In the genomic region with DNA sequence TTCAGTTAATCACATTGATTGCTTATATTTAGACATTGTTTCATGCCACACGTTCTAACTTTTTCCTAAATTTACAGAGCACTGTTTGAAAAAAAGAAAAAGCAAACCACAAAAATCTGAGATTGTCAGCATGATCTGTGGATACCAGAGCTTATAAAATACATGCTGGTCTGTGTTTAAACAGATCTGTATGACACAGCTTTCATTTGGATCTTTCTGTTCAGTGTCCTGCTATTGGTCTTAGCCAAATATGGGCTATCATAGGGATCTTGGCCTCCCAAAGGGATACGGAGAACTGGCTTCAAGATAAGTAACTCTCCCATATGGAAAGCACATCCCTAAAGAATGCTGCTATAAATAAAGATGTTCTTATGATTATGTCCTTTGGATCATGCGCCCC, we compare ENCODE assay signal across 18 cellular contexts. TPM values are rescaled to one million over a fixed set of nuclear protein-coding genes. Genes with fewer than 3 reads are reported as not detected.
"Had no signal": no experiment of that assay in that cellular context is flagged by ENCODE, and none has a peak within 500 bp of the region (broad histone marks: within the 10 kb centered on the region; RNA-seq: fewer than 3 reads in every experiment).

No MANE protein-coding gene starts in this region.

- H3K27me3 ChIP-seq: gastrocnemius medialis, heart left ventricle had no signal

- H3K36me3 ChIP-seq: gastrocnemius medialis, left ventricle myocardium inferior had no signal

- H3K9me3 ChIP-seq: gastrocnemius medialis, heart left ventricle, left ventricle myocardium inferior, mucosa of descending colon had no signal

- H3K79me2 ChIP-seq: parathyroid adenoma had no signal

- ATAC-seq: activated CD8-positive, alpha-beta memory T cell treated with anti-CD3 and anti-CD28 coated beads, Interleukin-2, amount 10 ng/mL, durations not matched to agents 7 days and 5 days; gastrocnemius medialis; heart left ventricle; mucosa of descending colon; natural killer cell had no signal

- H3K4me3 ChIP-seq: gastrocnemius medialis, heart left ventricle, left ventricle myocardium inferior, mucosa of descending colon had no signal

- H3K9ac ChIP-seq: parathyroid adenoma had no signal

- H2AFZ ChIP-seq: parathyroid adenoma had no signal

- H3K27ac ChIP-seq: gastrocnemius medialis, left ventricle myocardium inferior, parathyroid adenoma had no signal

- H3K4me1 ChIP-seq: heart left ventricle, left ventricle myocardium inferior, parathyroid adenoma had no signal

- DNase-seq: activated B cell treated with CpG ODN at 0.5 μM for 24 hours; activated CD4-positive, alpha-beta memory T cell treated with anti-CD3 and anti-CD28 coated beads, Interleukin-2, amount 10 ng/mL, durations not matched to agents 7 days and 5 days; activated CD4-positive, alpha-beta T cell treated with anti-CD3 and anti-CD28 coated beads for 48 hours; activated CD8-positive, alpha-beta memory T cell treated with anti-CD3 and anti-CD28 coated beads, Interleukin-2, amount 10 ng/mL, durations not matched to agents 7 days and 5 days; activated naive CD8-positive, alpha-beta T cell treated with anti-CD3 and anti-CD28 coated beads for 36 hours; central memory CD4-positive, alpha-beta T cell; erythroblast; gastrocnemius medialis; heart left ventricle; kidney glomerular epithelial cell; left ventricle myocardium inferior; mucosa of descending colon; natural killer cell; stimulated activated CD4-positive, alpha-beta T cell treated with anti-CD3 and anti-CD28 coated beads, Interleukin-12 subunit alpha, Interleukin-12 subunit beta, amount 100 ng/mL, for 4 hours; stimulated activated CD4-positive, alpha-beta T cell treated with anti-CD3 and anti-CD28 coated beads, Interleukin-1b, Interleukin-23, amount 100 ng/mL, for 48 hours; stimulated activated CD8-positive, alpha-beta memory T cell treated with anti-CD3 and anti-CD28 coated beads, Interleukin-4, amount 100 ng/mL, for 48 hours; stimulated activated naive CD4-positive, alpha-beta T cell had no signal

RNA-seq across cellular contexts. Expression of gene ALDH1A1, which starts 20.2 kb away (rescaled TPM):
- total RNA-seq: activated B cell treated with CpG ODN at 0.5 μM for 24 hours; activated CD4-positive, alpha-beta memory T cell treated with anti-CD3 and anti-CD28 coated beads, Interleukin-2, amount 10 ng/mL, durations not matched to agents 7 days and 5 days; activated CD8-positive, alpha-beta memory T cell treated with anti-CD3 and anti-CD28 coated beads, Interleukin-2, amount 10 ng/mL, durations not matched to agents 7 days and 5 days; activated naive CD8-positive, alpha-beta T cell treated with anti-CD3 and anti-CD28 coated beads for 36 hours had no signal
